Comparison of ENCODE assay signal across 19 cellular contexts in genomic region chr15:27752682-27753081, GRCh38.
"Had no signal": no experiment of that assay in that cellular context is flagged by ENCODE, and none has a peak within 500 bp of the region (broad histone marks: within the 10 kb centered on the region; RNA-seq: fewer than 3 reads in every experiment).

No MANE protein-coding gene starts in this region.

- H3K27ac ChIP-seq: coronary artery, dorsolateral prefrontal cortex, epithelial cell of prostate, foreskin keratinocyte, gastroesophageal sphincter, heart left ventricle, hepatocyte, left ventricle myocardium inferior had no signal

- H3K27me3 ChIP-seq: foreskin keratinocyte, gastroesophageal sphincter, hepatocyte had no signal

- H3K36me3 Mint-ChIP-seq: mesothelial cell of epicardium had no signal

- DNase-seq: central memory CD4-positive, alpha-beta T cell; dermis blood vessel endothelial cell; dorsolateral prefrontal cortex; effector CD4-positive, alpha-beta T cell; effector memory CD4-positive, alpha-beta T cell; erythroblast; foreskin keratinocyte; heart left ventricle; hypothalamus; left cardiac atrium; left ventricle myocardium inferior; mesenchymal stem cell; mucosa of descending colon had no signal

- H3K9me3 Mint-ChIP-seq: mesothelial cell of epicardium had no signal

- H3K4me1 ChIP-seq: foreskin keratinocyte, gastroesophageal sphincter, heart left ventricle, left ventricle myocardium inferior had no signal

- H3K4me3 ChIP-seq: coronary artery, dorsolateral prefrontal cortex, gastroesophageal sphincter, heart left ventricle, hepatocyte, left ventricle myocardium inferior, mucosa of descending colon had no signal

- H3K9me3 ChIP-seq: gastroesophageal sphincter, heart left ventricle, left ventricle myocardium inferior had no signal

- H3K4me1 Mint-ChIP-seq: mesothelial cell of epicardium had no signal

- H3K4me3 Mint-ChIP-seq: mesothelial cell of epicardium had no signal

- H3K36me3 ChIP-seq: gastroesophageal sphincter, heart left ventricle, left ventricle myocardium inferior had no signal

- H3K27ac Mint-ChIP-seq: mesothelial cell of epicardium had no signal

- ATAC-seq: esophagus mucosa, foreskin keratinocyte, gastroesophageal sphincter, heart left ventricle, left cardiac atrium, mucosa of descending colon had no signal
